Comparison of ENCODE assay signal across 8 cellular contexts in the genomic region with DNA sequence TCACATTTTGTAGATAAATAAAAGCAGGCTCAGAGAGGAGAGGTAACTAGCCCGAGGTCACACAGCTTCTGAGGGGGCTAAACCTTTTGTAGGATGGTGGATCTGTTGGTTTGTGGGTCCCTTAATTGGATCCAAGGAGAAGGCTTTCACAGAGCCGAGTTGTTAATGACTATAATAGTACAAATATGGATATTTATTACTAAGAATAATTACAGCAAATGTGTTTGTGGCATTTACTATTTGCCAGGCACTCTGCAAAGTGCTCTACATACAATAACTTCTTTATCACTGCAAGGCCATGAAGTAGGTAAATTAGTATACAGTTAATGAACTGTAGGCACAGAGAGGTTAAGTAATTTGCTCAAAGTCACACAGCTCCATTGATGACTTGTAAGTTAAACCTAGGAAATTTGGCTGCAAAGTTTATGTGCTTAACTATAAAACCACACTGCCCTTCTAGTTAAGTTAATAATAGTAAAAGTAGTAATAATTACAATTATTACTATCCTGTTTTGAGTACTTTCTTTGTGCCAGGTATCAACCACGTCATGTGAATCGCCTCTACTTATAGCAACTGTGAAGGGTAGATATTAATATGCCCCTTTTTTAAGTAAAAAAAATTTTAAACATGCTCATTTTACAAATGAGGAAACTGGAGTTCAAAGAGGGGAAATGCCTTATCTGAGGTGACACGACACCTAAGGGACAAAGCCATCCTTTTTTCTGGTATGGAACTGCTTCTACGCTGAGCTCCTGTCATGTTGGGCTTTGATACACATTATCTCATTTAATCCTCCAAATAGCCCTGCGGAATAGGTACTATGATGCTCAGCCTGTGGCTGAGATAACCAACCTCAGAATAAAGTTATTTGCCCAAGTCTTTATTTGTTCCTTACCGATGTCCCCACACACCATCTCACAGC. TPM values are rescaled to one million over a fixed set of nuclear protein-coding genes. Genes with fewer than 3 reads are reported as not detected.
DNase-seq lines count a peak whose midpoint lies in the region; ATAC-seq and TF ChIP-seq lines count a peak whose summit lies in the region.

No MANE protein-coding gene starts in this region.

- no peaks in the 10 kb centered on the region for H3K9me3 ChIP-seq in suprapubic skin

- peak overlapping the region; percentile 100 for H3K27ac ChIP-seq in suprapubic skin

- no peak for TF ChIP-seq CTCF in suprapubic skin (IDR thresholded peaks at IDR 0.05)

- DNase-seq in T-helper 1 cell (no peak), immature natural killer cell (no peak), suprapubic skin (ENCODE audit: low spot score in 2 of 2) (no peak), RKO (ENCODE audit: low spot score) (no peak), nucleus accumbens (lab: John Stamatoyannopoulos, UW) (no peak), A172 (ENCODE audit: low spot score) (no peak)
- DNase-seq in activated naive CD4-positive, alpha-beta T cell treated with anti-CD3 and anti-CD28 coated beads, Interleukin-2, amount 50 U/mL, for 72 hours (ENCODE audit: low spot score in 2 of 2) = no peak

- H3K36me3 ChIP-seq in suprapubic skin = peaks cover 9% of the 10 kb centered on the region

- H3K4me3 Mint-ChIP-seq in T-helper 1 cell treated with Interleukin-12 subunit alpha and Interleukin-12 subunit beta and Interleukin-4 antibody, amounts not matched to agents 30 μg/mL and 1 μg/mL, for 36 hours = peak overlapping the region; percentile 86
- H3K4me3 Mint-ChIP-seq in immature natural killer cell = peak overlapping the region; percentile 87 to 93 (median 90)

- H3K4me1 ChIP-seq in suprapubic skin = peaks cover 72% of the 10 kb centered on the region

- H3K4me1 Mint-ChIP-seq in T-helper 1 cell treated with Interleukin-12 subunit alpha and Interleukin-12 subunit beta and Interleukin-4 antibody, amounts not matched to agents 30 μg/mL and 1 μg/mL, for 36 hours (ENCODE audit: low read depth) = peaks cover 55% of the 10 kb centered on the region
- peaks cover 50 to 74% of the 10 kb centered on the region in 2 donors for H3K4me1 Mint-ChIP-seq in immature natural killer cell

- TF ChIP-seq POLR2A in suprapubic skin (IDR thresholded peaks at IDR 0.05) = no peak

- no peaks in the 10 kb centered on the region for H3K27me3 ChIP-seq in suprapubic skin

- H3K27ac Mint-ChIP-seq in T-helper 1 cell treated with Interleukin-12 subunit alpha and Interleukin-12 subunit beta and Interleukin-4 antibody, amounts not matched to agents 30 μg/mL and 1 μg/mL, for 36 hours = peak overlapping the region; percentile 95
- H3K27ac Mint-ChIP-seq in activated naive CD4-positive, alpha-beta T cell treated with anti-CD3 and anti-CD28 coated beads, Interleukin-2, amount 50 U/mL, for 72 hours = peak overlapping the region; percentile 1 to 87
- peak overlapping the region; percentile 96 to 99 (median 98) for H3K27ac Mint-ChIP-seq in immature natural killer cell

- peak overlapping the region; percentile 37 for H3K4me3 ChIP-seq in suprapubic skin

- peaks cover 34% of the 10 kb centered on the region for H3K36me3 Mint-ChIP-seq in T-helper 1 cell treated with Interleukin-12 subunit alpha and Interleukin-12 subunit beta and Interleukin-4 antibody, amounts not matched to agents 30 μg/mL and 1 μg/mL, for 36 hours (ENCODE audit: low read depth)
- H3K36me3 Mint-ChIP-seq in activated naive CD4-positive, alpha-beta T cell treated with anti-CD3 and anti-CD28 coated beads, Interleukin-2, amount 50 U/mL, for 72 hours = peaks cover 31% of the 10 kb centered on the region in 2 donors
- peaks cover 11 to 20% (median 19%) of the 10 kb centered on the region in 3 donors for H3K36me3 Mint-ChIP-seq in immature natural killer cell

- WGBS in suprapubic skin = 69% methylated on average over 8 of the region's 8 CpGs

- TF ChIP-seq EP300 in suprapubic skin (IDR thresholded peaks at IDR 0.05) = no peak

- no peak for ATAC-seq in activated naive CD4-positive, alpha-beta T cell treated with anti-CD3 and anti-CD28 coated beads, Interleukin-2, amount 50 U/mL, for 72 hours

- no peaks in the 10 kb centered on the region for H3K27me3 Mint-ChIP-seq in T-helper 1 cell treated with Interleukin-12 subunit alpha and Interleukin-12 subunit beta and Interleukin-4 antibody, amounts not matched to agents 30 μg/mL and 1 μg/mL, for 36 hours (ENCODE audit: low read depth)
- peaks cover 26 to 40% (median 35%) of the 10 kb centered on the region in 3 donors for H3K27me3 Mint-ChIP-seq in immature natural killer cell (ENCODE audit: low read depth in 3 of 3)

- H3K9me3 Mint-ChIP-seq in T-helper 1 cell treated with Interleukin-12 subunit alpha and Interleukin-12 subunit beta and Interleukin-4 antibody, amounts not matched to agents 30 μg/mL and 1 μg/mL, for 36 hours = no peaks in the 10 kb centered on the region
- H3K9me3 Mint-ChIP-seq in activated naive CD4-positive, alpha-beta T cell treated with anti-CD3 and anti-CD28 coated beads, Interleukin-2, amount 50 U/mL, for 72 hours = no peaks in the 10 kb centered on the region
- no peaks in the 10 kb centered on the region for H3K9me3 Mint-ChIP-seq in immature natural killer cell

RNA-seq across cellular contexts. Expression of a gene that starts 8.4 kb away (rescaled TPM):
- total RNA-seq in activated naive CD4-positive, alpha-beta T cell treated with anti-CD3 and anti-CD28 coated beads, Interleukin-2, amount 50 U/mL, for 72 hours = 100 to 1,000 TPM; 228 to 369 TPM
- 10 to 100 TPM; 51.4 to 91.9 (median 64.4) TPM for polyA plus RNA-seq in immature natural killer cell
- total RNA-seq in suprapubic skin = 100 to 1,000 TPM in 1 of 4 donors, 10 to 100 TPM in 3; 63.0 to 154 (median 93.3) TPM
- total RNA-seq in A172 (2014; rRNA removed; shearing (Covaris generic)) = 91.4 and 96.0 TPM in 2 replicates

Comparison
In these comparisons a context has a peak if more than half of its experiments do, and no peak if none do; other contexts are left out.
1. H3K27ac Mint-ChIP-seq: peak in every context shown above with its lines; median percentile 98 in immature natural killer cell; 95 in T-helper 1 cell treated with Interleukin-12 subunit alpha and Interleukin-12 subunit beta and Interleukin-4 antibody, amounts not matched to agents 30 μg/mL and 1 μg/mL, for 36 hours; 44 in activated naive CD4-positive, alpha-beta T cell treated with anti-CD3 and anti-CD28 coated beads, Interleukin-2, amount 50 U/mL, for 72 hours.